8 cellular contexts compared by ENCODE assay signal in genomic region chr4:7156273-7157139, GRCh38. TPM values are rescaled to one million over a fixed set of nuclear protein-coding genes. Genes with fewer than 3 reads are reported as not detected.
DNase-seq lines count a peak whose midpoint lies in the region; ATAC-seq and TF ChIP-seq lines count a peak whose summit lies in the region.

No MANE protein-coding gene starts in this region.

- H3K4me1 Mint-ChIP-seq in activated T-cell treated with anti-CD3 and anti-CD28 coated beads, Interleukin-2, amount 50 U/mL, for 24 hours (ENCODE audit: low read depth): no peaks in the 10 kb centered on the region

- H3K4me3 Mint-ChIP-seq in activated T-cell treated with anti-CD3 and anti-CD28 coated beads, Interleukin-2, amount 50 U/mL, for 24 hours: no peak overlapping the region

- DNase-seq in activated T-cell treated with anti-CD3 and anti-CD28 coated beads, Interleukin-2, amount 50 U/mL, for 24 hours: peak; percentile 20
- no peak for DNase-seq in activated T-cell treated with anti-CD3 and anti-CD28 coated beads, Interleukin-2, amount 50 U/mL, for 1 hour
- peak; percentile 25 for DNase-seq in cerebellar cortex (ENCODE audit: low spot score)
- DNase-seq in left kidney (ENCODE audit: low read depth, low spot score): peak; percentile 73
- peak; percentile 56 for DNase-seq in upper lobe of right lung
- no peak for DNase-seq in COLO668 (lab: John Stamatoyannopoulos, UW; ENCODE audit: unreplicated experiment)
- DNase-seq in activated CD4-positive, alpha-beta T cell treated with anti-CD3 and anti-CD28 coated beads for 4 hours: no peak

- no peak overlapping the region for H3K4me3 ChIP-seq in upper lobe of right lung

- no peaks in the 10 kb centered on the region for H3K9me3 ChIP-seq in upper lobe of right lung

- no peaks in the 10 kb centered on the region for H3K36me3 ChIP-seq in upper lobe of right lung

- no peaks in the 10 kb centered on the region for H3K4me1 ChIP-seq in upper lobe of right lung

- H3K27me3 ChIP-seq in upper lobe of right lung: no peaks in the 10 kb centered on the region

- peak; percentile 61 for TF ChIP-seq CTCF in upper lobe of right lung (IDR thresholded peaks at IDR 0.05)

- H3K36me3 Mint-ChIP-seq in activated T-cell treated with anti-CD3 and anti-CD28 coated beads, Interleukin-2, amount 50 U/mL, for 24 hours (ENCODE audit: low read depth): no peaks in the 10 kb centered on the region

- H3K27me3 Mint-ChIP-seq in activated T-cell treated with anti-CD3 and anti-CD28 coated beads, Interleukin-2, amount 50 U/mL, for 24 hours: peaks cover 27% of the 10 kb centered on the region

- intact Hi-C loops in upper lobe of right lung (cut with DNase I): no loop called here

- no peak overlapping the region for H3K27ac ChIP-seq in upper lobe of right lung

- H3K9me3 Mint-ChIP-seq in activated T-cell treated with anti-CD3 and anti-CD28 coated beads, Interleukin-2, amount 50 U/mL, for 24 hours: no peaks in the 10 kb centered on the region

- no peak overlapping the region for H3K27ac Mint-ChIP-seq in activated T-cell treated with anti-CD3 and anti-CD28 coated beads, Interleukin-2, amount 50 U/mL, for 24 hours

- ATAC-seq in upper lobe of right lung: peak; percentile 37
- ATAC-seq in GM19328 (IDR thresholded peaks at IDR 0.05; ENCODE audit: unreplicated experiment): no peak

RNA-seq across cellular contexts. Expression of gene SORCS2, which starts 35.8 kb away (rescaled TPM):
- total RNA-seq in upper lobe of right lung: 7.2 TPM

Comparison
In these comparisons a context has a peak if more than half of its experiments do, and no peak if none do; other contexts are left out.
1. DNase-seq: peak in activated T-cell treated with anti-CD3 and anti-CD28 coated beads, Interleukin-2, amount 50 U/mL, for 24 hours (single experiment), cerebellar cortex (single experiment), left kidney (single experiment) and upper lobe of right lung (single experiment); none in activated T-cell treated with anti-CD3 and anti-CD28 coated beads, Interleukin-2, amount 50 U/mL, for 1 hour (single experiment), COLO668 (single experiment) and activated CD4-positive, alpha-beta T cell treated with anti-CD3 and anti-CD28 coated beads for 4 hours (0 of 2).